8 cellular contexts compared by ENCODE assay signal in the genomic region with DNA sequence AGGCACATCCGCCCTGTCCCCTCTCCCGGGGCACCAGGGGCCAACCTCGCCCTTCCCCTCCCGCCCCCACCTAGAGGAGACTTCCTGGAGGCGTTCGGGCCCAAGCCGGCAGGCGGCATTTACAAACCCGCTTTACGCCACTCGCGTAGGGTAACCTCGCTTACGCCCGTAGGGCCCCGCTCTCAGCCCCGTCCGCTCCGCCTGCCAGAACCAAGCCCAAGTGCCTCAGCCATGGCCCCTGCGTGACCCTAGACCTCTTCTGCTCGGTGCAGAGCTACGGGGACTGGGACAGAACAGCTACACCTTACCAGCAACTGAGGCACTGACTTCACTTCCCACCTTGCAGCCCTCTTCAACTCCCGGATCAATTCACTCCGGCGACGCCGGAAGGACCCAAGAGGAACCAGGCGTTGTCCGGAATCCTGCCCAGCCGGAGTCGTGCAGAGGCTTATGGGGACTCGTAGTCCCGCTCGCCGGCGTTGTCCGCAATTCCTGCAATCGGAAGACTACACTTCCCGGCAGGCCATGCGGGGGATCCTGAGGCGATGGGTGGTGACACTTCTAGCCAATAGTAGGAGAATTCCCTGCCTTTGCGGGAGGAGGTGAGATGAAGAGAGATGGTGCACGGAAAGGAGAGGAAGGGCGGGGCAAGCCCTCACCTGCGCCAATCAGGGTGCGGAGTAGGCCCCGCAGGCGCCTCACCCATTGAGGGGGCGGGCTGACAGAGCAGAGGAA.
DNase-seq lines count a peak whose midpoint lies in the region; ATAC-seq and TF ChIP-seq lines count a peak whose summit lies in the region.

PDCD10 (minus strand) TSS at position 395 of the 735 bp plus-strand sequence. CDS start 14,735 bp downstream, outside the sequence.

- no peak for TF ChIP-seq CTCF in GM10248 (IDR thresholded peaks at IDR 0.05; ENCODE audit: control extremely low read depth, extremely low read depth, low read depth, missing control alignments)

- H3K4me3 ChIP-seq in SK-N-MC: peak within 1 kb of the TSS; percentile 87

- peak within 1 kb of the TSS; percentile 20; the same call in 1 of the 2 replicates for H3K27ac ChIP-seq in SK-N-MC

- no peaks in the 10 kb centered on the region for H3K27me3 Mint-ChIP-seq in activated naive CD4-positive, alpha-beta T cell treated with anti-CD3 and anti-CD28 coated beads, Interleukin-2, amount 10 ng/mL, durations not matched to agents 7 days and 5 days

- peaks cover 6% of the 10 kb centered on the region for H3K4me1 Mint-ChIP-seq in activated naive CD4-positive, alpha-beta T cell treated with anti-CD3 and anti-CD28 coated beads, Interleukin-2, amount 10 ng/mL, durations not matched to agents 7 days and 5 days

- CTCF ChIA-PET in GM10248 (lab: Yijun Ruan, JAX): interaction anchor here (0.7 to 3.4 kb wide), 5 partner anchors 9 to 29 kb away, joined by 3 to 20 read pairs (median 4); no protein-coding TSS in a partner anchor
- CTCF ChIA-PET in activated naive CD4-positive, alpha-beta T cell treated with anti-CD3 and anti-CD28 coated beads, Interleukin-2, amount 10 ng/mL, durations not matched to agents 7 days and 5 days (lab: Charles Lee): interaction anchor here (2.5 to 2.6 kb wide), 2 partner anchors 16 to 354 kb away, joined by 7 to 10 read pairs; partner anchors contain the start of gene ZBBX

- POLR2A ChIA-PET in GM10248 (lab: Yijun Ruan, JAX): no interaction called here

- no peaks in the 10 kb centered on the region for H3K9me3 ChIP-seq in SK-N-MC (ENCODE audit: low read depth, low read length)

- no peaks in the 10 kb centered on the region for H3K9me3 Mint-ChIP-seq in activated naive CD4-positive, alpha-beta T cell treated with anti-CD3 and anti-CD28 coated beads, Interleukin-2, amount 10 ng/mL, durations not matched to agents 7 days and 5 days

- H3K36me3 ChIP-seq in SK-N-MC (ENCODE audit: insufficient read depth, low read length): no peaks in the 10 kb centered on the region

- ATAC-seq in HG02588 (IDR thresholded peaks at IDR 0.05; ENCODE audit: unreplicated experiment): peak; percentile 86

- no peak within 1 kb of the TSS for H3K4me3 Mint-ChIP-seq in activated naive CD4-positive, alpha-beta T cell treated with anti-CD3 and anti-CD28 coated beads, Interleukin-2, amount 10 ng/mL, durations not matched to agents 7 days and 5 days

- H3K36me3 Mint-ChIP-seq in activated naive CD4-positive, alpha-beta T cell treated with anti-CD3 and anti-CD28 coated beads, Interleukin-2, amount 10 ng/mL, durations not matched to agents 7 days and 5 days: peaks cover 8% of the 10 kb centered on the region

- DNase-seq in GM10248 (ENCODE audit: extremely low spot score): peak; percentile 90
- peak; percentile 98 for DNase-seq in NCI-H1048 (lab: John Stamatoyannopoulos, UW)
- peak; percentile 99 for DNase-seq in SK-N-MC (ENCODE audit: low read depth, low spot score)
- peak; percentile 98 for DNase-seq in activated naive CD4-positive, alpha-beta T cell treated with anti-CD3 and anti-CD28 coated beads, Interleukin-2, amount 10 ng/mL, durations not matched to agents 7 days and 5 days
- DNase-seq in germinal center (ENCODE audit: low spot score): peak; percentile 89
- peak; percentile 98 for DNase-seq in non-pigmented ciliary epithelial cell (ENCODE audit: low read depth)
- peak; percentile 99 for DNase-seq in superior temporal gyrus (ENCODE audit: extremely low spot score)

- H3K9ac ChIP-seq in SK-N-MC (ENCODE audit: insufficient read length): peak within 1 kb of the TSS; percentile 83

- H3K27ac Mint-ChIP-seq in activated naive CD4-positive, alpha-beta T cell treated with anti-CD3 and anti-CD28 coated beads, Interleukin-2, amount 10 ng/mL, durations not matched to agents 7 days and 5 days: no peak within 1 kb of the TSS

Comparison
In these comparisons a context has a peak if more than half of its experiments do, and no peak if none do; other contexts are left out.
1. Peak in every context shown above with its lines: DNase-seq, ATAC-seq, H3K4me3 ChIP-seq and H3K27ac ChIP-seq.